Comparison of ENCODE assay signal across 8 cellular contexts in the genomic region with DNA sequence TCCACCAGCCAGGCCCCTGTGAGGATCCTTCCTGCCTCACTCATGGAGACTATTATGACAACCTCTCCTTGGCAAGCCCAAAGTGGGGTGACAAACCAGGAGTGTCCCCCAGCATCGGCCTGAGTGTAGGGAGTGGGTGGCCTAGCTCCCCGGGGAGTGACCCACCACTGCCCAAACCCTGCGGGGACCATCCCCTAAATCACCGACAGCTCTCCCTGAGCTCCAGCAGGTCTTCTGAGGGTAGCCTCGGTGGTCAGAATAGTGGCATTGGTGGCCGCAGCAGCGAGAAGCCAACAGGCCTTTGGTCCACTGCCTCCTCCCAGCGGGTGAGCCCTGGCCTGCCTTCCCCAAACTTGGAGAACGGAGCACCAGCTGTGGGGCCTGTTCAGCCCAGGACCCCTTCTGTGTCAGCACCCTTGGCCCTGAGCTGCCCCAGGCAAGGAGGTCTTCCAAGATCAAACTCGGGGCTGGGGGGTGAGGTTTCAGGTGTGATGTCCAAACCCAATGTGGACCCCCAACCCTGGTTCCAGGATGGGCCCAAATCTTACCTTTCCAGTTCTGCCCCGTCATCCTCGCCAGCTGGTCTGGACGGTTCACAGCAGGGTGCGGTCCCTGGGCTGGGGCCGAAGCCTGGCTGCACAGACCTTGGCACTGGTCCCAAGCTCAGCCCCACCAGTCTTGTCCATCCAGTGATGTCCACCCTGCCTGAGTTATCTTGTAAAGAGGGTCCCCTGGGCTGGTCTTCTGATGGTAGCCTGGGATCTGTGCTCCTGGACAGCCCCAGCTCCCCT. TPM values are rescaled to one million over a fixed set of nuclear protein-coding genes. Genes with fewer than 3 reads are reported as not detected.
DNase-seq lines count a peak whose midpoint lies in the region; ATAC-seq and TF ChIP-seq lines count a peak whose summit lies in the region.

No MANE protein-coding gene starts in this region.

- POLR2A ChIA-PET in naive thymus-derived CD4-positive, alpha-beta T cell (lab: Charles Lee): interaction anchor here (0.5 to 0.8 kb wide), 3 partner anchors 98 to 601 kb away, joined by 3 read pairs; no protein-coding TSS in a partner anchor

- H3K27ac Mint-ChIP-seq in chondrocyte (ENCODE audit: unreplicated experiment): peak overlapping the region; percentile 78
- peak overlapping the region in 6 of 9 donors; percentile 65 to 91 (median 87) for H3K27ac Mint-ChIP-seq in naive thymus-derived CD4-positive, alpha-beta T cell

- no peaks in the 10 kb centered on the region for H3K27me3 Mint-ChIP-seq in chondrocyte (ENCODE audit: low read depth)
- H3K27me3 Mint-ChIP-seq in naive thymus-derived CD4-positive, alpha-beta T cell: no peaks in the 10 kb centered on the region

- H3K4me3 ChIP-seq in naive thymus-derived CD4-positive, alpha-beta T cell (ENCODE audit: low read length): peak overlapping the region; percentile 71

- peaks cover 56 to 70% of the 10 kb centered on the region in 2 donors for H3K4me1 ChIP-seq in naive thymus-derived CD4-positive, alpha-beta T cell (ENCODE audit: control insufficient read depth in 2 of 2, insufficient read depth in 2 of 2, low read length in 2 of 2)

- peaks cover 69% of the 10 kb centered on the region for H3K4me1 Mint-ChIP-seq in chondrocyte (ENCODE audit: low read depth)
- H3K4me1 Mint-ChIP-seq in naive thymus-derived CD4-positive, alpha-beta T cell: peaks cover 57 to 77% (median 70%) of the 10 kb centered on the region in 7 donors

- H3K27me3 ChIP-seq in naive thymus-derived CD4-positive, alpha-beta T cell (ENCODE audit: control insufficient read depth in 2 of 2, insufficient read depth in 2 of 2, low read length in 2 of 2): no peaks in the 10 kb centered on the region

- ATAC-seq in HG03432 (IDR thresholded peaks at IDR 0.05; ENCODE audit: unreplicated experiment) (peak; percentile 7), GM18873 (IDR thresholded peaks at IDR 0.05; ENCODE audit: low FRiP score, unreplicated experiment) (no peak)
- no peak for ATAC-seq in naive thymus-derived CD4-positive, alpha-beta T cell

- intact Hi-C loops in naive thymus-derived CD4-positive, alpha-beta T cell (cut with micrococcal nuclease): loop anchor here in 1 of 2 donors (10.0 kb wide), 2 partner anchors 399 to 479 kb away; a partner anchor contains a TSS

- no peak for TF ChIP-seq CTCF in chondrocyte (IDR thresholded peaks at IDR 0.05)

- peak; percentile 53 for DNase-seq in EH (ENCODE audit: low read depth)
- no peak for DNase-seq in chondrocyte (ENCODE audit: low spot score)
- no peak for DNase-seq in naive thymus-derived CD4-positive, alpha-beta T cell
- DNase-seq in GM19240 (ENCODE audit: insufficient read length, low spot score): no peak
- DNase-seq in globus pallidus (ENCODE audit: low spot score): no peak
- DNase-seq in LoVo (ENCODE audit: low spot score): no peak

- CTCF ChIA-PET in naive thymus-derived CD4-positive, alpha-beta T cell (lab: Charles Lee): interaction anchor here (0.7 to 1.1 kb wide), 3 partner anchors 61 to 69 kb away, joined by 3 read pairs; no protein-coding TSS in a partner anchor

- H3K36me3 ChIP-seq in naive thymus-derived CD4-positive, alpha-beta T cell (ENCODE audit: control insufficient read depth in 2 of 3, insufficient read depth in 3 of 3, low read length in 3 of 3): no peaks in the 10 kb centered on the region

- H3K36me3 Mint-ChIP-seq in chondrocyte (ENCODE audit: low read depth): no peaks in the 10 kb centered on the region
- H3K36me3 Mint-ChIP-seq in naive thymus-derived CD4-positive, alpha-beta T cell: peaks cover 0 to 34% (median 0%) of the 10 kb centered on the region in 5 donors

- peak overlapping the region; percentile 85 for H3K4me3 Mint-ChIP-seq in chondrocyte (ENCODE audit: unreplicated experiment)
- H3K4me3 Mint-ChIP-seq in naive thymus-derived CD4-positive, alpha-beta T cell: peak overlapping the region; percentile 84 to 99 (median 90)

- H3K27ac ChIP-seq in naive thymus-derived CD4-positive, alpha-beta T cell (ENCODE audit: low read depth, low read length): no peak overlapping the region

- no peaks in the 10 kb centered on the region for H3K9me3 ChIP-seq in naive thymus-derived CD4-positive, alpha-beta T cell (ENCODE audit: control insufficient read depth in 2 of 3, low read length in 3 of 3)

- no peaks in the 10 kb centered on the region for H3K9me3 Mint-ChIP-seq in chondrocyte (ENCODE audit: low read depth)
- H3K9me3 Mint-ChIP-seq in naive thymus-derived CD4-positive, alpha-beta T cell: no peaks in the 10 kb centered on the region

RNA-seq across cellular contexts. Expression of a gene that starts 1.0 kb away (rescaled TPM):
- 20.0 to 32.0 TPM (median 29.6 TPM) in 3 replicates for total RNA-seq in chondrocyte
- 10 to 100 TPM; 26.0 to 49.3 (median 28.6) TPM for total RNA-seq in naive thymus-derived CD4-positive, alpha-beta T cell
- 1 to 10 TPM; 5.9 to 6.1 TPM for polyA plus RNA-seq in naive thymus-derived CD4-positive, alpha-beta T cell
